ENCODE assay signal across 8 cellular contexts in genomic region chr1:192530254-192530653, GRCh38. TPM values are rescaled to one million over a fixed set of nuclear protein-coding genes. Genes with fewer than 3 reads are reported as not detected.
DNase-seq lines count a peak whose midpoint lies in the region; ATAC-seq and TF ChIP-seq lines count a peak whose summit lies in the region.

No MANE protein-coding gene starts in this region.

- peaks cover 7% of the 10 kb centered on the region for H3K9me3 Mint-ChIP-seq in T-helper 1 cell treated with Interleukin-12 subunit alpha and Interleukin-12 subunit beta and Interleukin-4 antibody, amounts not matched to agents 30 μg/mL and 1 μg/mL, for 36 hours
- H3K9me3 Mint-ChIP-seq in memory B cell, result peaks cover 1% of the 10 kb centered on the region

- H3K9me2 ChIP-seq in PC-9 (ENCODE audit: insufficient read depth), result no peaks in the 10 kb centered on the region

- TF ChIP-seq CTCF in RWPE1 (conservative IDR thresholded peaks at IDR 0.05; ENCODE audit: low read depth) (no peak), PC-9 (conservative IDR thresholded peaks at IDR 0.05) (no peak)

- intact Hi-C loops in PC-9 (cut with micrococcal nuclease; ENCODE audit: unreplicated experiment), result no loop called here

- peaks cover 5% of the 10 kb centered on the region; the same call in 1 of the 2 replicates for H3K4me1 ChIP-seq in PC-9 (replicated peaks; ENCODE audit: insufficient read depth)

- H3K27me3 Mint-ChIP-seq in T-helper 1 cell treated with Interleukin-12 subunit alpha and Interleukin-12 subunit beta and Interleukin-4 antibody, amounts not matched to agents 30 μg/mL and 1 μg/mL, for 36 hours (ENCODE audit: low read depth), result no peaks in the 10 kb centered on the region
- peaks cover 1% of the 10 kb centered on the region for H3K27me3 Mint-ChIP-seq in memory B cell

- no peaks in the 10 kb centered on the region for H3K27me3 ChIP-seq in PC-9 (ENCODE audit: insufficient read depth, low read depth)

- H3K4me3 ChIP-seq in PC-9, result no peak overlapping the region

- H3K4me2 ChIP-seq in PC-9, result no peak overlapping the region

- peaks cover 29% of the 10 kb centered on the region for H3K4me1 Mint-ChIP-seq in T-helper 1 cell treated with Interleukin-12 subunit alpha and Interleukin-12 subunit beta and Interleukin-4 antibody, amounts not matched to agents 30 μg/mL and 1 μg/mL, for 36 hours (ENCODE audit: low read depth)
- peaks cover 12% of the 10 kb centered on the region for H3K4me1 Mint-ChIP-seq in memory B cell

- no peaks in the 10 kb centered on the region; the same call in 1 of the 2 replicates for H3K9me3 ChIP-seq in PC-9 (ENCODE audit: insufficient read depth, low read depth)

- CTCF ChIA-PET in RWPE1 (lab: Yijun Ruan, JAX) (no interaction called here), PC-9 (lab: Charles Lee) (no interaction called here)

- BruUV-seq in PC-9 (replicated peaks; lab: Mats Ljungman, UMichigan), result no TSS peak

- ATAC-seq in GM19025 (IDR thresholded peaks at IDR 0.05; ENCODE audit: low read depth, unreplicated experiment), result peak; percentile 95
- peak; percentile 96 for ATAC-seq in HG02852 (IDR thresholded peaks at IDR 0.05; ENCODE audit: unreplicated experiment)
- peak; percentile 89 for ATAC-seq in memory B cell (ENCODE audit: low read depth)

- no peaks in the 10 kb centered on the region for H3K79me2 ChIP-seq in PC-9 (ENCODE audit: low read depth)

- peaks cover 8% of the 10 kb centered on the region for H3K36me3 Mint-ChIP-seq in T-helper 1 cell treated with Interleukin-12 subunit alpha and Interleukin-12 subunit beta and Interleukin-4 antibody, amounts not matched to agents 30 μg/mL and 1 μg/mL, for 36 hours (ENCODE audit: low read depth)
- H3K36me3 Mint-ChIP-seq in memory B cell, result no peaks in the 10 kb centered on the region

- POLR2A ChIA-PET in RWPE1 (lab: Yijun Ruan, JAX; ENCODE audit: low non-redundant PET) (no interaction called here), PC-9 (lab: Charles Lee; ENCODE audit: unreplicated experiment) (no interaction called here)

- no peaks in the 10 kb centered on the region for H4K20me1 ChIP-seq in PC-9 (ENCODE audit: insufficient read depth)

- H3K27ac ChIP-seq in RWPE1 (no peak overlapping the region), PC-9 (no peak overlapping the region)

- no peaks in the 10 kb centered on the region for H3F3A ChIP-seq in PC-9 (ENCODE audit: insufficient read depth, low read depth)

- DNase-seq in memory B cell (ENCODE audit: low spot score in 2 of 2), result no peak
- no peak for DNase-seq in RWPE1 (ENCODE audit: low spot score)
- DNase-seq in NCI-H748 treated with DMSO at 0.1 percent for 48 hours (lab: John Stamatoyannopoulos, UW), result no peak
- no peak for DNase-seq in NCI-H345 treated with DMSO at 0.1 percent for 48 hours (lab: John Stamatoyannopoulos, UW; ENCODE audit: unreplicated experiment)
- no peak for DNase-seq in PC-9

- H2AFZ ChIP-seq in PC-9, result no peak overlapping the region

- H3K27ac Mint-ChIP-seq in T-helper 1 cell treated with Interleukin-12 subunit alpha and Interleukin-12 subunit beta and Interleukin-4 antibody, amounts not matched to agents 30 μg/mL and 1 μg/mL, for 36 hours, result peak overlapping the region; percentile 71
- no peak overlapping the region for H3K27ac Mint-ChIP-seq in memory B cell

- H3K36me3 ChIP-seq in PC-9 (ENCODE audit: low read depth), result no peaks in the 10 kb centered on the region

- H3K4me3 Mint-ChIP-seq in T-helper 1 cell treated with Interleukin-12 subunit alpha and Interleukin-12 subunit beta and Interleukin-4 antibody, amounts not matched to agents 30 μg/mL and 1 μg/mL, for 36 hours, result peak overlapping the region; percentile 26
- H3K4me3 Mint-ChIP-seq in memory B cell, result no peak overlapping the region

RNA-seq across cellular contexts. Expression of gene RGS1, which starts 45.3 kb away (rescaled TPM):
- total RNA-seq in PC-9 (2021), result not detected in 2 replicates
